34 cellular contexts compared by ENCODE assay signal in genomic region chr5:1942630-1943029, GRCh38. TPM values are rescaled to one million over a fixed set of nuclear protein-coding genes. Genes with fewer than 3 reads are reported as not detected.
"Had no signal": no experiment of that assay in that cellular context is flagged by ENCODE, and none has a peak within 500 bp of the region (broad histone marks: within the 10 kb centered on the region; RNA-seq: fewer than 3 reads in every experiment).

No MANE protein-coding gene starts in this region.

- H3K4me3 Mint-ChIP-seq: natural killer cell; nephron; stimulated activated memory B cell treated with anti-CD40 and anti-IgM and Interleukin-4, amounts not matched to agents 10 μg/mL and 1 μg/mL and 100 μg/mL, for 72 hours; stimulated activated naive CD8-positive, alpha-beta T cell treated with anti-CD3 and anti-CD28 coated beads, Interleukin-15, amount 100 ng/mL, for 72 hours; type B pancreatic cell had no signal

- H3K27ac ChIP-seq: neural progenitor cell, ovary, parathyroid adenoma, psoas muscle, skin epidermis, spleen, suprapubic skin, testis, tibial artery, transverse colon, upper lobe of right lung, uterus had no signal

- H3K4me3 ChIP-seq: neural progenitor cell, ovary, psoas muscle, skin epidermis, smooth muscle cell, spleen, suprapubic skin, testis, tibial artery, transverse colon, upper lobe of right lung, uterus had no signal

- H2AFZ ChIP-seq: neural progenitor cell, parathyroid adenoma had no signal

- ATAC-seq: natural killer cell; psoas muscle; right cardiac atrium; sciatic nerve; stimulated activated memory B cell treated with anti-CD40 and anti-IgM and Interleukin-4, amounts not matched to agents 10 μg/mL and 1 μg/mL and 100 μg/mL, for 72 hours; stimulated activated naive CD8-positive, alpha-beta T cell treated with anti-CD3 and anti-CD28 coated beads, Interleukin-15, amount 100 ng/mL, for 72 hours; stimulated activated naive CD8-positive, alpha-beta T cell treated with anti-CD3 and anti-CD28 coated beads, Interleukin-15, Interleukin-2, amounts not matched to agents 100 U/mL and 50 U/mL, for 24 hours; upper lobe of right lung had no signal

- H3K9ac ChIP-seq: neural progenitor cell, parathyroid adenoma had no signal

- H3K27ac Mint-ChIP-seq: natural killer cell; nephron; neural progenitor cell; progenitor cell of endocrine pancreas; stimulated activated memory B cell treated with anti-CD40 and anti-IgM and Interleukin-4, amounts not matched to agents 10 μg/mL and 1 μg/mL and 100 μg/mL, for 72 hours; stimulated activated naive CD8-positive, alpha-beta T cell treated with anti-CD3 and anti-CD28 coated beads, Interleukin-15, amount 100 ng/mL, for 72 hours; type B pancreatic cell had no signal

- H3K4me1 ChIP-seq: parathyroid adenoma, psoas muscle, spleen, testis, tibial artery, transverse colon, upper lobe of right lung, uterus had no signal

- H3K4me1 Mint-ChIP-seq: natural killer cell; stimulated activated memory B cell treated with anti-CD40 and anti-IgM and Interleukin-4, amounts not matched to agents 10 μg/mL and 1 μg/mL and 100 μg/mL, for 72 hours; stimulated activated naive CD8-positive, alpha-beta T cell treated with anti-CD3 and anti-CD28 coated beads, Interleukin-15, amount 100 ng/mL, for 72 hours had no signal

- H3K27me3 ChIP-seq: ovary, suprapubic skin, testis, tibial artery, transverse colon, uterus had no signal

- DNase-seq: natural killer cell; occipital lobe; ovary; psoas muscle; right cardiac atrium; spleen; stimulated activated CD4-positive, alpha-beta T cell treated with anti-CD3 and anti-CD28 coated beads, Interleukin-12 subunit alpha, Interleukin-12 subunit beta, amount 100 ng/mL, for 4 hours; stimulated activated CD4-positive, alpha-beta T cell treated with anti-CD3 and anti-CD28 coated beads, Interleukin-1b, Interleukin-23, amount 100 ng/mL, for 48 hours; stimulated activated CD4-positive, alpha-beta T cell treated with anti-CD3 and anti-CD28 coated beads, Interleukin-4, amount 100 ng/mL, for 1 hour; stimulated activated CD4-positive, alpha-beta T cell treated with anti-CD3 and anti-CD28 coated beads, Interleukin-4, amount 100 ng/mL, for 4 hours; stimulated activated CD8-positive, alpha-beta memory T cell treated with anti-CD3 and anti-CD28 coated beads, Interleukin-4, amount 100 ng/mL, for 48 hours; stimulated activated naive CD4-positive, alpha-beta T cell; stimulated activated naive CD8-positive, alpha-beta T cell treated with anti-CD3 and anti-CD28 coated beads, Interleukin-15, amount 100 ng/mL, for 72 hours; stimulated activated naive CD8-positive, alpha-beta T cell treated with anti-CD3 and anti-CD28 coated beads, Interleukin-15, Interleukin-2, amounts not matched to agents 100 U/mL and 50 U/mL, for 24 hours; substantia nigra; testis; tibial artery; transverse colon; uterus had no signal

- H3K36me3 Mint-ChIP-seq: natural killer cell; neural progenitor cell; stimulated activated memory B cell treated with anti-CD40 and anti-IgM and Interleukin-4, amounts not matched to agents 10 μg/mL and 1 μg/mL and 100 μg/mL, for 72 hours; type B pancreatic cell had no signal

- H3K36me3 ChIP-seq: neural progenitor cell, ovary, spleen, suprapubic skin, tibial artery, transverse colon, upper lobe of right lung, uterus had no signal

- H3K9me3 ChIP-seq: ovary, psoas muscle, suprapubic skin, testis, tibial artery, transverse colon, upper lobe of right lung, uterus had no signal

- H3K4me2 ChIP-seq: neural progenitor cell, smooth muscle cell had no signal

- H3K9me3 Mint-ChIP-seq: natural killer cell; nephron; neural progenitor cell; stimulated activated naive CD8-positive, alpha-beta T cell treated with anti-CD3 and anti-CD28 coated beads, Interleukin-15, amount 100 ng/mL, for 72 hours; type B pancreatic cell had no signal

RNA-seq across cellular contexts. Expression of gene IRX4, which starts 59.9 kb away (rescaled TPM):
- total RNA-seq: natural killer cell, occipital lobe, osteoblast, renal cortical epithelial cell, sciatic nerve, spleen, transverse colon, upper lobe of right lung, urinary bladder, uterus had no signal
- polyA plus RNA-seq: neural cell, ovary, right cardiac atrium, urinary bladder had no signal
